In the genomic region with DNA sequence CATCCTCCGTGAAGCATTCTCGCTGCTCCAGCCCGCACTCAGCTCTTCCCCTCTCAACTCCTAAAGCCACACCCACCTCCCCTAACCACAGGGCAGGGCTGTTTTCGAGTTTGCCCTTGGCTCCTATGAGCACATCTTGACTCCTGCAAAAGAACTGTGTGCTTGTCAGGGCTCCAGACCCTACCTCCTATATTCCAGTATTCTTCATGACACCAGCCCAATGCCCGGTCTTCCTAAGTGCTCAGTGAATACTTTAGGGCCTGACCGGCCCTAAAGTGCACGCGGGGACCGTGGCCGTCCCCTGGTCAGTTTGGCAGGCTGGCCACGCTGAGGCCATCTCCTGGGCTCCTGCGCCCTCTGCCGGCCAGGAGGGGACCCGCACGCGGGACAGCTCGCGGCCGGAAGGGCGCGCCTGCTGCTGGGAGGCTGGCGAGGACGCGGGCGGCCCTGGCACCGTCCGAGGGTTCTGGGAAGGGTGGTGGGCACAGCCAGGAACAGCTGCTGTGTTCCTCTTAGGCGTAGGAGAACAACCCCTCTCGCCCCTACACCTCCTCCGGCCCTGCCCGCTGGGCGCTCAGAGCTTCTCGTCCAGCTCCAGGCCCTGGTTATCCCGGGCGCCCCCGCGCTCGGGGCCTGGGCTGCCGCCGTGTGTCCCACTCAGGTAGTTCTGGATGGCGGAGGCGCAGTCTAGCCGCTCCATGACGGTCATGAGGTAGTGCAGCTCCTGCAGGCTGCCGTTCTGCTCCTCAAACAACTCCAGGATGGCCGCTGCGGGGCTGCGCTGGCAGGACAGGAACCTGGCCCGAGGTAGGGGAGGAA, we compare ENCODE assay signal across 8 cellular contexts. TPM values are rescaled to one million over a fixed set of nuclear protein-coding genes. Genes with fewer than 3 reads are reported as not detected.
DNase-seq lines count a peak whose midpoint lies in the region; ATAC-seq and TF ChIP-seq lines count a peak whose summit lies in the region.

No MANE protein-coding gene starts in this region.

- H3K4me3 ChIP-seq in lower leg skin (ENCODE audit: low read depth, poor library complexity, severe bottlenecking) = peak overlapping the region; percentile 42

- intact Hi-C loops in dendritic cell treated with granulocyte-macrophage colony-stimulating factor and Interleukin-4, amounts not matched to agents 40 ng/mL and 50 ng/mL, for 4 days (cut with micrococcal nuclease) = loop anchor here (2.0 to 5.0 kb wide), 2 partner anchors 21 to 476 kb away; no protein-coding TSS in a partner anchor
- intact Hi-C loops in lower leg skin (cut with DNase I; ENCODE audit: low total_unique reads) = no loop called here

- H3K27ac Mint-ChIP-seq in dendritic cell treated with granulocyte-macrophage colony-stimulating factor and Interleukin-4, amounts not matched to agents 40 ng/mL and 50 ng/mL, for 4 days = peak overlapping the region; percentile 62

- peak in 1 of 3 donors; percentile 91 for TF ChIP-seq CTCF in lower leg skin (IDR thresholded peaks at IDR 0.05)

- peak; percentile 80 for ATAC-seq in GM18505 (IDR thresholded peaks at IDR 0.05; ENCODE audit: unreplicated experiment)
- ATAC-seq in HG02938 (IDR thresholded peaks at IDR 0.05; ENCODE audit: unreplicated experiment) = peak; percentile 75

- H3K27me3 Mint-ChIP-seq in dendritic cell treated with granulocyte-macrophage colony-stimulating factor and Interleukin-4, amounts not matched to agents 40 ng/mL and 50 ng/mL, for 4 days = peaks cover 5% of the 10 kb centered on the region

- 7 to 9% methylated on average over 23 to 30 of the region's 49 CpGs for WGBS in lower leg skin, 2 donors

- peak; percentile 56 for TF ChIP-seq POLR2A in GM18505 (IDR thresholded peaks at IDR 0.05; ENCODE audit: borderline replicate concordance, extremely low read depth, insufficient read depth, insufficient read length)
- no peak for TF ChIP-seq POLR2A in lower leg skin (IDR thresholded peaks at IDR 0.05)

- DNase-seq in 8988T (peak; percentile 87), NCI-H2227 (lab: John Stamatoyannopoulos, UW; ENCODE audit: unreplicated experiment) (peak; percentile 83), lower leg skin (ENCODE audit: low spot score in 2 of 2) (peak; percentile 65 to 96)
- DNase-seq in activated CD4-positive, alpha-beta T cell treated with anti-CD3 and anti-CD28 coated beads for 48 hours = peak; percentile 81
- DNase-seq in stimulated activated CD4-positive, alpha-beta T cell treated with anti-CD3 and anti-CD28 coated beads, Interleukin-4, amount 100 ng/mL, for 1 hour = peak; percentile 75

- peak overlapping the region; percentile 71 for H3K4me3 Mint-ChIP-seq in dendritic cell treated with granulocyte-macrophage colony-stimulating factor and Interleukin-4, amounts not matched to agents 40 ng/mL and 50 ng/mL, for 4 days

- no peaks in the 10 kb centered on the region for H3K9me3 Mint-ChIP-seq in dendritic cell treated with granulocyte-macrophage colony-stimulating factor and Interleukin-4, amounts not matched to agents 40 ng/mL and 50 ng/mL, for 4 days

- H3K36me3 Mint-ChIP-seq in dendritic cell treated with granulocyte-macrophage colony-stimulating factor and Interleukin-4, amounts not matched to agents 40 ng/mL and 50 ng/mL, for 4 days (ENCODE audit: low read depth) = no peaks in the 10 kb centered on the region

- peaks cover 42% of the 10 kb centered on the region for H3K4me1 Mint-ChIP-seq in dendritic cell treated with granulocyte-macrophage colony-stimulating factor and Interleukin-4, amounts not matched to agents 40 ng/mL and 50 ng/mL, for 4 days (ENCODE audit: low read depth)

RNA-seq across cellular contexts. Expression of gene UNC5CL, which starts 11.0 kb away (rescaled TPM):
- 1 to 10 TPM in 3 of 4 donors, under 1 TPM in 1; 0.49 to 3.2 (median 1.7) TPM for total RNA-seq in lower leg skin

RNA-seq across cellular contexts. Expression of gene TSPO2, which starts 14.3 kb away (rescaled TPM):
- total RNA-seq in lower leg skin = not detected

RNA-seq across cellular contexts. Expression of gene APOBEC2, which starts 25.0 kb away (rescaled TPM):
- not detected for total RNA-seq in lower leg skin

RNA-seq across cellular contexts. Expression of gene OARD1, which starts 44.1 kb away (rescaled TPM):
- 10 to 100 TPM in 3 of 4 donors, 1 to 10 TPM in 1; 8.6 to 28.4 (median 18.4) TPM for total RNA-seq in lower leg skin

RNA-seq across cellular contexts. Expression of gene NFYA, which starts 44.8 kb away (rescaled TPM):
- total RNA-seq in lower leg skin = 10 to 100 TPM in 3 of 4 donors, 1 to 10 TPM in 1; 9.9 to 15.5 (median 14.4) TPM

Comparison
In these comparisons a context has a peak if more than half of its experiments do, and no peak if none do; other contexts are left out.
1. Peak in every context shown above with its lines: DNase-seq, ATAC-seq and H3K4me3 ChIP-seq.